Comparison of ENCODE assay signal across 3 cellular contexts in the genomic region with DNA sequence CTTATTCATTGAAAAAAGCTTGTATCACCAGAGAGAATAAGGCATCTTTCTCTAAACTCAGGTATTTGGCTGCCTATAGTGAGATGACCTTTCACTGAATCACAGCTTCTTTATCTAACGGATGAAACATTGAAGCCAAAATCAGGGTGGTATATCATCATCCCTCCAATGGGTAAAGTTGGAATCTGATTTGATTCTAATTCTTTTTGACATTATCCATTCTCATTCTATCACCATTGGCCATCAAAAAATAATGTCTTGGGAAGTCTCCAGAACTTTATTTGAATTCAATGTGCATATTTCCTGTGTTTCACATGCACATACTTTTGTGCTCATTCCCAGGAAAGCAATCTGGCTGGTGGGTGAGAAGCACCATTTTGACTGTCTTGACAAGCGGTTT.
"Had no signal": no experiment of that assay in that cellular context is flagged by ENCODE, and none has a peak within 500 bp of the region (broad histone marks: within the 10 kb centered on the region; RNA-seq: fewer than 3 reads in every experiment).

No MANE protein-coding gene starts in this region.

- DNase-seq: GDM1, GF-D8 had no signal

- ATAC-seq: GM12878 had no signal

- H3K4me3 ChIP-seq: GM12878 had no signal
